Comparison of ENCODE assay signal across 1 cellular context in genomic region chr22:38259370-38259769, GRCh38.
TF ChIP-seq lines count a peak whose summit lies in the region.

No MANE protein-coding gene starts in this region.

TF ChIP-seq in K562, 482 proteins besides CTCF, POLR2A, EP300 and RAD21:
- TF ChIP-seq PRDM10 (IDR thresholded peaks at IDR 0.05; ENCODE audit: partially characterized antibody) (peak; percentile 40), KAT7 (CRISPR knock-in tag; IDR thresholded peaks at IDR 0.05; ENCODE audit: borderline replicate concordance) (no peak), ZNF408 (CRISPR knock-in tag; IDR thresholded peaks at IDR 0.05; ENCODE audit: low read depth) (no peak)
TF ChIP-seq in K562: peak in this region for 1.
